ENCODE assay signal across 22 cellular contexts in the genomic region with DNA sequence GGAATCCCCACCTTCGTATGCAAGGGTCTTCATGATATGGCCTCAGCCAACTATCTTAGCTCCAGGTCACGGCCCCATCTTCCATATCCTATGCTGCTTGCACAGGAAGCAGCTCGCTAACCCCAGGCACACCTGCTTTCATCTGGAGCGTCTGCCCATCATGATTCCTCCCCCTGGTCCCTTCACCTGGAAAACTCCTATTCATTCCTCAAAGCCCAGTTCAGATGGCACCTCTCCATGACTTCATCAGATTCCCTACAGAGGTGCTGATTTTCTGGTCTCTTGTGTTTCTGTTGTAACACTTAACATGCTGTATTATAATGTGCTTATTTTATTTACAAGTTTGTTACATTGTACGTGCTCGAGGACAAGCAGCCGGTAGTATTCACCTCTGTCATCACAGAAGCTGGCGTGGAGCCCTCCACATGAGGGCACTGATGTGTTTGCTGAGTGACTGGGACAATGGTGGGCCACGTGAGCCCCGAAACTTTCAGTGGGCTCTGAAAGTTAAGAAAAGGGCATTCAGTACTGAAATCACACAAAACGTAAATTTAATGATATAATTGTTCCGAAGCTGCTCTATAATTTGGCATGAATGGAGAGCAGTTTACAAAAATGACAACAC. TPM values are rescaled to one million over a fixed set of nuclear protein-coding genes. Genes with fewer than 3 reads are reported as not detected.
DNase-seq lines count a peak whose midpoint lies in the region; ATAC-seq, FAIRE-seq and TF ChIP-seq lines count a peak whose summit lies in the region.
"Had no signal": no experiment of that assay in that cellular context is flagged by ENCODE, and none has a peak within 500 bp of the region (broad histone marks: within the 10 kb centered on the region; RNA-seq: fewer than 3 reads in every experiment).

No MANE protein-coding gene starts in this region.

- H3K36me3 Mint-ChIP-seq in activated CD4-positive, alpha-beta memory T cell treated with anti-CD3 and anti-CD28 coated beads, Interleukin-2, amount 10 ng/mL, durations not matched to agents 7 days and 5 days (ENCODE audit: low read depth), result no peaks in the 10 kb centered on the region

- no peak overlapping the region for H4K5ac ChIP-seq in H1 (ENCODE audit: insufficient read length, low read depth, low read length)

- H4K20me1 ChIP-seq in MM.1S (ENCODE audit: insufficient read depth, low read length), result no peaks in the 10 kb centered on the region
- H4K20me1 ChIP-seq in H1 (replicated peaks in 1 of 2; ENCODE audit: control insufficient read depth in 1 of 2, insufficient read depth in 2 of 2, low read length in 2 of 2), result no peaks in the 10 kb centered on the region

- peak; percentile 7 to 26; a peak in 1 of 4 replicates for TF ChIP-seq RAD21 in H1 (IDR thresholded peaks at IDR 0.05 in 1 of 2, conservative IDR thresholded peaks at IDR 0.05 in 1 of 2; ENCODE audit: low read depth in 2 of 2, low read length in 2 of 2)

- H3K9me3 ChIP-seq in MM.1S (replicated peaks; ENCODE audit: insufficient read depth, low read length) (no peaks in the 10 kb centered on the region), H1 (ENCODE audit: insufficient read depth in 2 of 2, low read depth in 1 of 2, low read length in 1 of 2) (no peaks in the 10 kb centered on the region), colonic mucosa (no peaks in the 10 kb centered on the region)
- H3K9me3 ChIP-seq: HAP-1 had no signal

- no peaks in the 10 kb centered on the region for H3K23me2 ChIP-seq in H1 (ENCODE audit: low read depth, low read length)

- H3K27ac ChIP-seq in MM.1S (ENCODE audit: low read length), result peak overlapping the region; percentile 35; the same call in 1 of the 2 replicates
- H3K27ac ChIP-seq in H1 (ENCODE audit: low read depth, low read length), result no peak overlapping the region
- H3K27ac ChIP-seq in colonic mucosa, result no peak overlapping the region
- H3K27ac ChIP-seq: RWPE1 had no signal

- H3K9ac ChIP-seq in MM.1S (ENCODE audit: low read length) (no peak overlapping the region), H1 (replicated peaks in 1 of 4; ENCODE audit: extremely low read depth in 1 of 4, low read depth in 3 of 4, low read length in 3 of 4) (no peak overlapping the region), colonic mucosa (ENCODE audit: low read depth in 2 of 2, low read length in 2 of 2) (no peak overlapping the region)

- no peaks in the 10 kb centered on the region for H3K79me2 ChIP-seq in MM.1S (ENCODE audit: low read length)
- H3K79me2 ChIP-seq in H1 (ENCODE audit: control insufficient read depth in 1 of 2, insufficient read depth in 2 of 2, low read length in 2 of 2), result no peaks in the 10 kb centered on the region

- no peak overlapping the region for H3K27ac Mint-ChIP-seq in activated CD4-positive, alpha-beta memory T cell treated with anti-CD3 and anti-CD28 coated beads, Interleukin-2, amount 10 ng/mL, durations not matched to agents 7 days and 5 days
- H3K27ac Mint-ChIP-seq: B cell had no signal

- peak overlapping the region; percentile 13; the same call in 1 of the 2 replicates for H2AFZ ChIP-seq in MM.1S (ENCODE audit: low read length)
- no peak overlapping the region for H2AFZ ChIP-seq in H1 (ENCODE audit: low read length)

- no peak overlapping the region for H2BK5ac ChIP-seq in H1 (ENCODE audit: low read depth, low read length)

- DNase-seq in cardiac septum (ENCODE audit: low spot score), result peak; percentile 14
- no peak for DNase-seq in left ventricle myocardium superior
- no peak for DNase-seq in MM.1S
- no peak for DNase-seq in H1 (ENCODE audit: low read depth in 1 of 2, low spot score in 2 of 2)
- no peak for DNase-seq in activated CD4-positive, alpha-beta memory T cell treated with anti-CD3 and anti-CD28 coated beads, Interleukin-2, amount 10 ng/mL, durations not matched to agents 7 days and 5 days
- no peak for DNase-seq in colonic mucosa
- DNase-seq in activated CD4-positive, alpha-beta T cell treated with anti-CD3 and anti-CD28 coated beads, Interleukin-2, amount 50 U/mL, for 1 hour, result no peak
- DNase-seq: DMS53, GF-D8, IMR-90, NCI-H1417, NCI-H187, NCI-H446 treated with DMSO at 0.1 percent for 48 hours, NCI-H526 treated with DMSO at 0.1 percent for 48 hours, SIG-M5 had no signal

- H3K4me2 ChIP-seq in MM.1S (ENCODE audit: low read depth, low read length), result peak overlapping the region; percentile 59; the same call in 1 of the 2 replicates
- H3K4me2 ChIP-seq in H1 (ENCODE audit: insufficient read depth in 1 of 2, low read depth in 2 of 2, low read length in 2 of 2), result no peak overlapping the region

- H2BK120ac ChIP-seq in H1 (replicated peaks; ENCODE audit: low read depth, low read length), result no peak overlapping the region

- H4K8ac ChIP-seq in H1 (ENCODE audit: extremely low read depth, insufficient read depth, low read length), result no peak overlapping the region

- no peak for TF ChIP-seq POLR2A in H1 (IDR thresholded peaks at IDR 0.05; ENCODE audit: control extremely low read depth in 1 of 2, low read depth in 2 of 2, low read length in 2 of 2)

- no peaks in the 10 kb centered on the region for H3K79me1 ChIP-seq in H1 (ENCODE audit: low read depth, low read length)

- TF ChIP-seq EP300 in H1 (IDR thresholded peaks at IDR 0.05; ENCODE audit: borderline replicate concordance in 1 of 2, low read depth in 2 of 2, low read length in 2 of 2), result no peak

- H3K36me3 ChIP-seq in MM.1S (replicated peaks; ENCODE audit: insufficient read depth, low read length) (no peaks in the 10 kb centered on the region), H1 (ENCODE audit: control insufficient read depth in 2 of 4, insufficient read depth in 4 of 4, low read length in 3 of 4) (no peaks in the 10 kb centered on the region), colonic mucosa (no peaks in the 10 kb centered on the region)
- H3K36me3 ChIP-seq: HAP-1 had no signal

- H3K56ac ChIP-seq in H1 (replicated peaks; ENCODE audit: insufficient read length, low read depth, low read length), result no peak overlapping the region

- no peak overlapping the region for H2AK5ac ChIP-seq in H1 (ENCODE audit: low read depth, low read length)

- no peaks in the 10 kb centered on the region for H3K27me3 ChIP-seq in MM.1S (replicated peaks; ENCODE audit: insufficient read depth, low read length)
- H3K27me3 ChIP-seq in H1 (replicated peaks in 1 of 4; ENCODE audit: control insufficient read depth in 3 of 4, extremely low read depth in 1 of 4, insufficient read depth in 3 of 4, low read length in 3 of 4), result peaks cover 0 to 3% (median 0%) of the 10 kb centered on the region in 4 experiments; a peak in 1 of 7 replicates
- H3K27me3 ChIP-seq in colonic mucosa, result no peaks in the 10 kb centered on the region

- no peak for ATAC-seq in left ventricle myocardium superior

- no peak overlapping the region for H3K14ac ChIP-seq in H1 (ENCODE audit: insufficient read length)

- no peak overlapping the region for H3K18ac ChIP-seq in H1 (ENCODE audit: extremely low read depth, low read length)

- peak; percentile 52 for FAIRE-seq in H1 (lab: Jason Lieb, UNC)
- FAIRE-seq: A204.1, D721Med, HTR-8/SVneo had no signal

- H3K4me3 ChIP-seq in MM.1S (ENCODE audit: low read length) (no peak overlapping the region), H1 (ENCODE audit: extremely low read depth in 1 of 4, insufficient read depth in 2 of 4, low read depth in 3 of 4, low read length in 4 of 4) (no peak overlapping the region), colonic mucosa (no peak overlapping the region)
- H3K4me3 ChIP-seq: HAP-1 had no signal

- no peak overlapping the region for H2BK12ac ChIP-seq in H1 (ENCODE audit: low read depth, low read length)

- H3F3A ChIP-seq in MM.1S (ENCODE audit: insufficient read depth, low read length), result 0 out of 2 replicates have a peak, but pooled peaks cover 7% of the 10 kb centered on the region

- no peaks in the 10 kb centered on the region for H3K9me3 Mint-ChIP-seq in activated CD4-positive, alpha-beta memory T cell treated with anti-CD3 and anti-CD28 coated beads, Interleukin-2, amount 10 ng/mL, durations not matched to agents 7 days and 5 days

- no peaks in the 10 kb centered on the region for H3K4me1 Mint-ChIP-seq in activated CD4-positive, alpha-beta memory T cell treated with anti-CD3 and anti-CD28 coated beads, Interleukin-2, amount 10 ng/mL, durations not matched to agents 7 days and 5 days
- H3K4me1 Mint-ChIP-seq: B cell, CD14-positive monocyte had no signal

- H3K4me3 Mint-ChIP-seq in activated CD4-positive, alpha-beta memory T cell treated with anti-CD3 and anti-CD28 coated beads, Interleukin-2, amount 10 ng/mL, durations not matched to agents 7 days and 5 days, result no peak overlapping the region
- H3K4me3 Mint-ChIP-seq: B cell, CD14-positive monocyte had no signal

- H3K27me3 Mint-ChIP-seq in activated CD4-positive, alpha-beta memory T cell treated with anti-CD3 and anti-CD28 coated beads, Interleukin-2, amount 10 ng/mL, durations not matched to agents 7 days and 5 days, result peaks cover 3% of the 10 kb centered on the region
- H3K27me3 Mint-ChIP-seq: B cell had no signal

- H2BK15ac ChIP-seq in H1 (ENCODE audit: low read length), result no peak overlapping the region

- H3K4me1 ChIP-seq in MM.1S (ENCODE audit: low read length), result peaks cover 18% of the 10 kb centered on the region
- no peaks in the 10 kb centered on the region; a peak in 1 of 7 replicates for H3K4me1 ChIP-seq in H1 (replicated peaks in 1 of 4; ENCODE audit: control insufficient read depth in 3 of 4, insufficient read depth in 4 of 4, low read length in 3 of 4)
- no peaks in the 10 kb centered on the region for H3K4me1 ChIP-seq in colonic mucosa
- H3K4me1 ChIP-seq: HAP-1 had no signal

- intact Hi-C loops in cardiac septum (cut with DNase I) (no loop called here), left ventricle myocardium superior (cut with micrococcal nuclease) (no loop called here), colonic mucosa (cut with DNase I) (no loop called here)

- CTCF ChIA-PET in H1 (lab: Charles Lee; ENCODE audit: partially characterized antibody), result interaction anchor here (1.0 to 5.2 kb wide), 7 partner anchors 8 to 155 kb away, joined by 3 to 21 read pairs (median 4); no protein-coding TSS in a partner anchor
- CTCF ChIA-PET in activated CD4-positive, alpha-beta memory T cell treated with anti-CD3 and anti-CD28 coated beads, Interleukin-2, amount 10 ng/mL, durations not matched to agents 7 days and 5 days (lab: Charles Lee), result interaction anchor here (0.6 to 1.9 kb wide), 2 partner anchors 113 to 122 kb away, joined by 3 to 10 read pairs; no protein-coding TSS in a partner anchor

- WGBS in H1 (ENCODE audit: extremely low coverage in 1 of 2, insufficient coverage in 1 of 2, insufficient read length in 1 of 2, insufficient replicate concordance in 2 of 2, low coverage in 1 of 2, low lambda C conversion rate in 2 of 2, missing lambda C conversion rate in 1 of 2), 2 experiments, result 83% methylated on average over 12 of the region's 12 CpGs; no CpG with 5 or more reads in 1 of the 2 experiments

- H3K23ac ChIP-seq in H1 (ENCODE audit: insufficient read length), result no peak overlapping the region

- H2BK20ac ChIP-seq in H1 (ENCODE audit: low read length), result no peak overlapping the region

- no peak overlapping the region for H3K4ac ChIP-seq in H1 (replicated peaks; ENCODE audit: insufficient read length, low read depth, low read length)

- POLR2A ChIA-PET in H1 (lab: Charles Lee; ENCODE audit: partially characterized antibody), result interaction anchor here (1.0 kb wide), 1 partner anchor 63 kb away, joined by 3 read pairs; no protein-coding TSS in a partner anchor
- POLR2A ChIA-PET in activated CD4-positive, alpha-beta memory T cell treated with anti-CD3 and anti-CD28 coated beads, Interleukin-2, amount 10 ng/mL, durations not matched to agents 7 days and 5 days (lab: Charles Lee), result no interaction called here

- H3K9me2 ChIP-seq in MM.1S (replicated peaks; ENCODE audit: insufficient read depth, low read length), result no peaks in the 10 kb centered on the region

- TF ChIP-seq CTCF in MM.1S (IDR thresholded peaks at IDR 0.05; ENCODE audit: low read length) (no peak), H1 (IDR thresholded peaks at IDR 0.05; ENCODE audit: control extremely low read depth in 1 of 3, insufficient read depth in 1 of 3, low read depth in 1 of 3, low read length in 3 of 3) (no peak), colonic mucosa (IDR thresholded peaks at IDR 0.05) (no peak)

- no peak overlapping the region for H4K91ac ChIP-seq in H1 (replicated peaks; ENCODE audit: insufficient read length, low read length)

RNA-seq across cellular contexts. Expression of gene MUC20, which starts 16.2 kb away (rescaled TPM):
- total RNA-seq in cardiac septum (6.5 TPM), left ventricle myocardium superior (3.6 TPM), colonic mucosa (100 to 1,000 TPM in 1 of 2 donors, 10 to 100 TPM in 1; 58.1 to 170 TPM)
- 0.24 TPM in 1 of 2 replicates, not detected in the other for total RNA-seq in H1 (2021; fragmentation: NEBNext Ultra II Directional; extraction: Animal tissue kit (Norgen Biotek cat#: 25700))
- polyA plus RNA-seq in H1 (2011; rRNA removed), result 0.19 and 0.26 TPM in 2 replicates
- polyA plus RNA-seq in H1 (2011; cell fraction: cytosol; rRNA removed), result 0.26 TPM
- 0.27 TPM for polyA plus RNA-seq in H1 (2011; cell fraction: nucleus; rRNA removed)
- 0.13 to 0.19 TPM (median 0.15 TPM) in 3 of 4 replicates, not detected in the other for polyA plus RNA-seq in H1 (2012, experiment 1 of 2)
- polyA plus RNA-seq in H1 (2012, experiment 2 of 2), result not detected
- polyA plus RNA-seq in H1 (2013, experiment 1 of 2), result 0.16 TPM
- polyA plus RNA-seq in H1 (2013, experiment 2 of 2), result 0.33 TPM
- polyA minus RNA-seq in H1 (2011; rRNA and poly(A)+ RNA removed), result 0.16 TPM in 1 of 2 replicates, not detected in the other
- polyA minus RNA-seq in H1 (2011; cell fraction: cytosol; rRNA and poly(A)+ RNA removed), result not detected
- not detected for polyA minus RNA-seq in H1 (2011; cell fraction: nucleus; rRNA and poly(A)+ RNA removed)
- 1 to 10 TPM; 1.2 to 2.8 TPM for total RNA-seq in activated CD4-positive, alpha-beta memory T cell treated with anti-CD3 and anti-CD28 coated beads, Interleukin-2, amount 10 ng/mL, durations not matched to agents 7 days and 5 days
- total RNA-seq: IMR-90 had no signal
- polyA plus RNA-seq: CD14-positive monocyte had no signal
